Comparison of ENCODE assay signal across 7 cellular contexts in genomic region chr22:24952837-24953293, GRCh38. TPM values are rescaled to one million over a fixed set of nuclear protein-coding genes. Genes with fewer than 3 reads are reported as not detected.
DNase-seq lines count a peak whose midpoint lies in the region; ATAC-seq and TF ChIP-seq lines count a peak whose summit lies in the region.

No MANE protein-coding gene starts in this region.

- DNase-seq in LHCN-M2 (ENCODE audit: low read depth): peak; percentile 38
- peak; percentile 40 for DNase-seq in amniotic epithelial cell (ENCODE audit: low read depth)
- no peak for DNase-seq in right atrium auricular region (ENCODE audit: low spot score)
- peak; percentile 41 for DNase-seq in prostate gland (ENCODE audit: low spot score)

- H3K36me3 ChIP-seq in ES-I3 (ENCODE audit: insufficient read depth, low read length) (no peaks in the 10 kb centered on the region), right atrium auricular region (no peaks in the 10 kb centered on the region), prostate gland (no peaks in the 10 kb centered on the region)

- peaks cover 9% of the 10 kb centered on the region; the same call in 1 of the 2 replicates for H3K4me1 ChIP-seq in ES-I3 (ENCODE audit: insufficient read depth, low read length)
- peaks cover 0 to 32% of the 10 kb centered on the region in 2 donors for H3K4me1 ChIP-seq in right atrium auricular region
- peaks cover 8% of the 10 kb centered on the region for H3K4me1 ChIP-seq in prostate gland (replicated peaks)

- H3K9me3 ChIP-seq in ES-I3 (ENCODE audit: control insufficient read depth, insufficient read depth, low read length) (no peaks in the 10 kb centered on the region), right atrium auricular region (no peaks in the 10 kb centered on the region), prostate gland (no peaks in the 10 kb centered on the region)

- H3K9ac ChIP-seq in ES-I3 (ENCODE audit: low read depth, low read length): peak overlapping the region; percentile 91

- H3K27me3 ChIP-seq in right atrium auricular region (no peaks in the 10 kb centered on the region), prostate gland (replicated peaks; ENCODE audit: insufficient read depth) (no peaks in the 10 kb centered on the region)

- TF ChIP-seq POLR2A in prostate gland (IDR thresholded peaks at IDR 0.05): no peak

- intact Hi-C loops in prostate gland (cut with DNase I): loop anchor here (2.0 kb wide), 1 partner anchor 92 kb away; no protein-coding TSS in a partner anchor

- no peak for ATAC-seq in HG03354 (IDR thresholded peaks at IDR 0.05; ENCODE audit: poor library complexity, severe bottlenecking, unreplicated experiment)
- ATAC-seq in GM21737 (IDR thresholded peaks at IDR 0.05; ENCODE audit: unreplicated experiment): no peak

- 0% methylated on average over 26 of the region's 29 CpGs for WGBS in prostate gland

- peak overlapping the region; percentile 80 to 87 for H3K27ac ChIP-seq in right atrium auricular region
- H3K27ac ChIP-seq in prostate gland: peak overlapping the region; percentile 87

- H3K4me3 ChIP-seq in right atrium auricular region (peak overlapping the region; percentile 60 to 83), prostate gland (peak overlapping the region; percentile 69 to 73)

- TF ChIP-seq CTCF in right atrium auricular region (IDR thresholded peaks at IDR 0.05): no peak
- no peak for TF ChIP-seq CTCF in prostate gland (IDR thresholded peaks at IDR 0.05)

RNA-seq across cellular contexts. Expression of gene KIAA1671, which starts 0.3 kb away (rescaled TPM):
- total RNA-seq in LHCN-M2 (2014; rRNA removed) (2.6 and 2.9 TPM in 2 replicates), right atrium auricular region (10 to 100 TPM; 16.8 to 21.7 TPM), prostate gland (10 to 100 TPM; 44.8 to 53.1 TPM)
- polyA plus RNA-seq in LHCN-M2 (2012): 3.3 TPM

RNA-seq across cellular contexts. Expression of gene LHFPL7, which starts 6.4 kb away (rescaled TPM):
- total RNA-seq in LHCN-M2 (2014; rRNA removed) (not detected in 2 replicates), right atrium auricular region (not detected), prostate gland (not detected)
- not detected for polyA plus RNA-seq in LHCN-M2 (2012)
